8 cellular contexts compared by ENCODE assay signal in the genomic region with DNA sequence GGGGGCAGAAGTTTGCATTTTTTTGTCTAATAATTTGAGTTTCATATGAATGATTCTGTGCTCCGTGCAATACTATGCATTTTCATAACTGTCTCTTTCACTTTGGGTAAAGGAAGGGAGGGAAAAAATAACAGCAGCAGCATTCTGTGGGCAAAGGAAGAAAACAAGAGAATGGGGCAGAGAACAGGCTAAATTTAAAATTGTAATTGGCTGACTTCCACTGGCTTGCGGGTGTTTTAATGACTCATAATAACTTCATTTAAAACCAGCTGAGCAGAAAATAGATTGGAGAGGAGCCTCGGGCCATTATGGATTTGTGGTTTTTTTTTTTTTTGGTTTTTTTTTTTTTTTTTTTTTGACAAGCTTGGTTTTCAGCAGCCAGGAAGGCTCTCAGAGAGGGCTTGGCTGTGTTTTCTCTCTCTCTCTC.
A peak's percentile ranks its signal among the peaks of the same experiment; 100 is the strongest.
DNase-seq lines count a peak whose midpoint lies in the region; ATAC-seq lines count a peak whose summit lies in the region.

No MANE protein-coding gene starts in this region.

- peak; percentile 41 for ATAC-seq in stimulated activated naive CD8-positive, alpha-beta T cell treated with anti-CD3 and anti-CD28 coated beads, Interleukin-15, Interleukin-2, amounts not matched to agents 100 U/mL and 50 U/mL, for 24 hours
- ATAC-seq in GM19023 (IDR thresholded peaks at IDR 0.05; ENCODE audit: unreplicated experiment) (no peak), GM18868 (IDR thresholded peaks at IDR 0.05; ENCODE audit: unreplicated experiment) (no peak)

- DNase-seq in DMS53 (lab: John Stamatoyannopoulos, UW) (peak; percentile 13), DMS53 treated with DMSO at 0.1 percent for 48 hours (lab: John Stamatoyannopoulos, UW; ENCODE audit: unreplicated experiment) (no peak), NCI-H2196 treated with DMSO at 0.1 percent for 48 hours (lab: John Stamatoyannopoulos, UW; ENCODE audit: unreplicated experiment) (peak; percentile 42), amniotic stem cell (lab: John Stamatoyannopoulos, UW) (peak; percentile 53), hepatic stellate cell (ENCODE audit: low spot score) (peak; percentile 53)
- no peak for DNase-seq in stimulated activated naive CD8-positive, alpha-beta T cell treated with anti-CD3 and anti-CD28 coated beads, Interleukin-15, Interleukin-2, amounts not matched to agents 100 U/mL and 50 U/mL, for 24 hours

Comparison
In these comparisons a context has a peak if more than half of its experiments do, and no peak if none do; other contexts are left out.
1. DNase-seq: peak in DMS53 (single experiment), NCI-H2196 treated with DMSO at 0.1 percent for 48 hours (single experiment), amniotic stem cell (single experiment) and hepatic stellate cell (single experiment); none in DMS53 treated with DMSO at 0.1 percent for 48 hours (single experiment) and stimulated activated naive CD8-positive, alpha-beta T cell treated with anti-CD3 and anti-CD28 coated beads, Interleukin-15, Interleukin-2, amounts not matched to agents 100 U/mL and 50 U/mL, for 24 hours (single experiment).